ENCODE assay signal across 20 cellular contexts in genomic region chr16:5917436-5917835, GRCh38.
DNase-seq lines count a peak whose midpoint lies in the region; ATAC-seq, FAIRE-seq and TF ChIP-seq lines count a peak whose summit lies in the region.
"Had no signal": no experiment of that assay in that cellular context is flagged by ENCODE, and none has a peak within 500 bp of the region (broad histone marks: within the 10 kb centered on the region; RNA-seq: fewer than 3 reads in every experiment).

No MANE protein-coding gene starts in this region.

- H3K4me1 ChIP-seq in astrocyte (ENCODE audit: insufficient read depth, low read length): peaks cover 6% of the 10 kb centered on the region
- H3K4me1 ChIP-seq in thyroid gland: no peaks in the 10 kb centered on the region
- H3K4me1 ChIP-seq: A549 had no signal

- H3K79me2 ChIP-seq in astrocyte (ENCODE audit: insufficient read depth, low read length): no peaks in the 10 kb centered on the region

- WGBS in thyroid gland, 2 donors: 75% methylated on average over 9 of the region's 9 CpGs

- TF ChIP-seq POLR2A in thyroid gland (IDR thresholded peaks at IDR 0.05): no peak

- peak overlapping the region; percentile 68 for H3K4me2 ChIP-seq in astrocyte (ENCODE audit: low read length)
- H3K4me2 ChIP-seq: A549, BLaER1 had no signal

- H3K36me3 Mint-ChIP-seq in astrocyte (ENCODE audit: low read depth, unreplicated experiment): no peaks in the 10 kb centered on the region
- no peaks in the 10 kb centered on the region for H3K36me3 Mint-ChIP-seq in nephron progenitor cell (ENCODE audit: low read depth)
- peaks cover 4% of the 10 kb centered on the region for H3K36me3 Mint-ChIP-seq in effector memory CD8-positive, alpha-beta T cell (ENCODE audit: insufficient read depth)
- H3K36me3 Mint-ChIP-seq: CD14-positive monocyte; CD4-positive, alpha-beta memory T cell had no signal

- no peaks in the 10 kb centered on the region for H4K20me1 ChIP-seq in astrocyte (ENCODE audit: insufficient read depth, low read length)
- H4K20me1 ChIP-seq: BLaER1 had no signal

- H3K4me3 Mint-ChIP-seq in astrocyte (ENCODE audit: unreplicated experiment) (no peak overlapping the region), nephron progenitor cell (peak overlapping the region; percentile 4)
- H3K4me3 Mint-ChIP-seq in effector memory CD8-positive, alpha-beta T cell: no peak overlapping the region
- H3K4me3 Mint-ChIP-seq: CD14-positive monocyte; CD4-positive, alpha-beta memory T cell; HFFc6 had no signal

- ATAC-seq in effector memory CD8-positive, alpha-beta T cell (replicated peaks): no peak
- ATAC-seq: A549, HCT116 had no signal

- no peak overlapping the region for H2AFZ ChIP-seq in astrocyte (ENCODE audit: low read depth, low read length)
- H2AFZ ChIP-seq: GM23248 had no signal

- no peak overlapping the region for H3K27ac Mint-ChIP-seq in astrocyte (ENCODE audit: unreplicated experiment)
- H3K27ac Mint-ChIP-seq in nephron progenitor cell: peak overlapping the region; percentile 12
- H3K27ac Mint-ChIP-seq in effector memory CD8-positive, alpha-beta T cell: no peak overlapping the region
- H3K27ac Mint-ChIP-seq: CD4-positive, alpha-beta memory T cell; HFFc6 had no signal

- H3K4me1 Mint-ChIP-seq in astrocyte (ENCODE audit: low read depth, unreplicated experiment): peaks cover 7% of the 10 kb centered on the region
- peaks cover 31% of the 10 kb centered on the region for H3K4me1 Mint-ChIP-seq in nephron progenitor cell
- no peaks in the 10 kb centered on the region for H3K4me1 Mint-ChIP-seq in effector memory CD8-positive, alpha-beta T cell (ENCODE audit: low read depth in 2 of 2)
- H3K4me1 Mint-ChIP-seq: CD14-positive monocyte; CD4-positive, alpha-beta memory T cell had no signal

- DNase-seq in HT1080 (ENCODE audit: low read depth) (peak; percentile 31), astrocyte (ENCODE audit: low read depth) (no peak), kidney tubule cell (ENCODE audit: low spot score) (peak; percentile 18), nephron progenitor cell (no peak), medulla oblongata (ENCODE audit: extremely low spot score) (no peak), ecto neural progenitor cell (ENCODE audit: low spot score) (no peak), thyroid gland (no peak)
- no peak for DNase-seq in effector memory CD8-positive, alpha-beta T cell
- DNase-seq: CD4-positive, alpha-beta memory T cell; GDM1; GM23248; HFFc6 had no signal

- no peak overlapping the region for H3K27ac ChIP-seq in astrocyte (ENCODE audit: low read depth, low read length)
- H3K27ac ChIP-seq in thyroid gland: no peak overlapping the region
- H3K27ac ChIP-seq: 22Rv1, A549, BLaER1, GM23248 had no signal

- intact Hi-C loops in thyroid gland (cut with DNase I): no loop called here

- H3K27me3 Mint-ChIP-seq in astrocyte (ENCODE audit: low read depth, unreplicated experiment) (peaks cover 10% of the 10 kb centered on the region), nephron progenitor cell (ENCODE audit: low read depth, poor library complexity) (peaks cover 38% of the 10 kb centered on the region)
- H3K27me3 Mint-ChIP-seq in effector memory CD8-positive, alpha-beta T cell: no peaks in the 10 kb centered on the region
- H3K27me3 Mint-ChIP-seq: CD4-positive, alpha-beta memory T cell had no signal

- TF ChIP-seq CTCF in astrocyte (IDR thresholded peaks at IDR 0.05; ENCODE audit: insufficient read depth, low read depth, low read length): no peak
- TF ChIP-seq CTCF in nephron progenitor cell (IDR thresholded peaks at IDR 0.05): no peak
- TF ChIP-seq CTCF in thyroid gland (IDR thresholded peaks at IDR 0.05): no peak

- H3K9me3 ChIP-seq in astrocyte (ENCODE audit: insufficient read depth, low read depth, low read length): no peaks in the 10 kb centered on the region
- no peaks in the 10 kb centered on the region for H3K9me3 ChIP-seq in thyroid gland
- H3K9me3 ChIP-seq: A549, BLaER1 had no signal

- H3K27me3 ChIP-seq in astrocyte (ENCODE audit: insufficient read depth, low read length) (no peaks in the 10 kb centered on the region), thyroid gland (no peaks in the 10 kb centered on the region)
- H3K27me3 ChIP-seq: BLaER1 had no signal

- FAIRE-seq in astrocyte (lab: Jason Lieb, UNC): no peak
- FAIRE-seq: A549, GM12892, GM18507, H54 had no signal

- no peak overlapping the region for H3K9ac ChIP-seq in astrocyte (ENCODE audit: low read length)
- H3K9ac ChIP-seq: BLaER1, GM23248 had no signal

- H3K36me3 ChIP-seq in astrocyte (ENCODE audit: insufficient read depth, low read length) (no peaks in the 10 kb centered on the region), thyroid gland (no peaks in the 10 kb centered on the region)
- H3K36me3 ChIP-seq: BLaER1 had no signal

- H3K9me3 Mint-ChIP-seq in astrocyte (ENCODE audit: unreplicated experiment) (peaks cover 2% of the 10 kb centered on the region), nephron progenitor cell (no peaks in the 10 kb centered on the region)
- H3K9me3 Mint-ChIP-seq in effector memory CD8-positive, alpha-beta T cell: peaks cover 9 to 21% of the 10 kb centered on the region in 2 donors

- no peak overlapping the region for H3K4me3 ChIP-seq in astrocyte (ENCODE audit: insufficient read depth, low read depth, low read length)
- H3K4me3 ChIP-seq in thyroid gland (replicated peaks in 1 of 3): no peak overlapping the region
- H3K4me3 ChIP-seq: A549, BLaER1, GM23248 had no signal

Comparison
In these comparisons a context has a peak if more than half of its experiments do, and no peak if none do; other contexts are left out.
1. DNase-seq: peak in HT1080 (single experiment) and kidney tubule cell (single experiment); none in astrocyte (single experiment), nephron progenitor cell (single experiment), medulla oblongata (single experiment), effector memory CD8-positive, alpha-beta T cell (0 of 3), ecto neural progenitor cell (single experiment) and thyroid gland (0 of 2).